Comparison of ENCODE assay signal across 15 cellular contexts in genomic region chr2:150626934-150627336, GRCh38.
"Had no signal": no experiment of that assay in that cellular context is flagged by ENCODE, and none has a peak within 500 bp of the region (broad histone marks: within the 10 kb centered on the region; RNA-seq: fewer than 3 reads in every experiment).

No MANE protein-coding gene starts in this region.

- H3K9me3 ChIP-seq: adrenal gland, body of pancreas, heart left ventricle, mucosa of descending colon, uterus had no signal

- FAIRE-seq: islet of Langerhans had no signal

- DNase-seq: activated CD4-positive, alpha-beta T cell treated with anti-CD3 and anti-CD28 coated beads, Interleukin-2, amount 10 ng/mL, durations not matched to agents 24 days and 14 days; activated naive CD4-positive, alpha-beta T cell treated with anti-CD3 and anti-CD28 coated beads for 36 hours; adrenal gland; body of pancreas; foreskin melanocyte; heart left ventricle; mammary epithelial cell; mucosa of descending colon; retina; T-helper 17 cell; uterus had no signal

- ATAC-seq: activated T-helper 17 cell treated with anti-CD3 and anti-CD28 coated beads, Interleukin-2, amount 50 U/mL, for 72 hours; body of pancreas; heart left ventricle; mucosa of descending colon; natural killer cell treated with Interleukin-12 subunit alpha and Interleukin-12 subunit beta and Interleukin-15 and Interleukin-18, amount 100 ng/mL, for 72 hours; T-helper 17 cell; WTC11 had no signal

- H3K4me3 ChIP-seq: adrenal gland, body of pancreas, heart left ventricle, mucosa of descending colon, uterus had no signal

- H3K27me3 ChIP-seq: adrenal gland, body of pancreas, heart left ventricle, uterus had no signal

- H3K4me1 ChIP-seq: body of pancreas, uterus had no signal

- H3K36me3 ChIP-seq: adrenal gland, heart left ventricle, uterus had no signal

- H3K27ac ChIP-seq: adrenal gland, body of pancreas, heart left ventricle, uterus had no signal
